Comparison of ENCODE assay signal across 2 cellular contexts in the genomic region with DNA sequence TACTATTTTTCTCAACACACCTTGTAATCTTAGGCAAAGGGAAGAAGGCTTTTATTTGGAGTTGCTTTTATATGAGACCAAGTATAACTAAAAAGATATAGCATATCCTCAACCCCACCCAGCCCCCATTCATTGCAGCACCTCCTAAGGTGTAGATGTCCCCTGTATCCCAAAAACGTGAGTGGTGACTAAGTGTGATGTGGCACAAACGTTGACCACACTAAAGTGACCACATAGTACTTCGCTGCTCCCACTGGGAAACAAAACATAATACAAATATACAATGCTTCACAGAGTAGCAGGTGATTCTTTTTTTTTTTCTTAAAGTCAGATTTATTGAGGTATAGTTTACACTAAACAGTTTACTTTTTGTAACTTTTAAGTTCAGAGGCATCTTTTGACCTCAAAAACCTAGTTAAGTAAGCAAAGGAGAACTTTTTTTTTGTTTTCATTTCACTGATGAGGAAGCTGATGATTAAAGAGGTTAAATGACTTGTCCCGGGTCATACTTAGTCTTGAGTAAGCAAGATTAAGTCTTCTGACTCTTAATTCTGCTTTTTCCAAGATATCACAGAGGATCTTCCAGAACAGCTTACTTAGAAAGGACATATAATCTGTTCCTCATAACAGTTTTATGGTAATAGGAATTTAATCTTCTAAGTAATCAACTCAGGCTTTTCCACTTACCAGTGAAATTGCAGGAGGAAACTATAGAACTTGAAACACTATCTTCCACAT.
A peak's percentile ranks its signal among the peaks of the same experiment; 100 is the strongest.
TF ChIP-seq lines count a peak whose summit lies in the region.

No MANE protein-coding gene starts in this region.

TF ChIP-seq in K562, 482 proteins besides CTCF, POLR2A, EP300 and RAD21:
- no peak for TF ChIP-seq KAT7 (CRISPR knock-in tag; IDR thresholded peaks at IDR 0.05; ENCODE audit: borderline replicate concordance)
- peak; percentile 74 for TF ChIP-seq FOSL1 (tag; conservative IDR thresholded peaks at IDR 0.05)
- TF ChIP-seq DACH1 (IDR thresholded peaks at IDR 0.05; ENCODE audit: partially characterized antibody) = no peak
- peak; percentile 55 for TF ChIP-seq BHLHE40 (IDR thresholded peaks at IDR 0.05; ENCODE audit: low read length)
- TF ChIP-seq, protein P1, sequence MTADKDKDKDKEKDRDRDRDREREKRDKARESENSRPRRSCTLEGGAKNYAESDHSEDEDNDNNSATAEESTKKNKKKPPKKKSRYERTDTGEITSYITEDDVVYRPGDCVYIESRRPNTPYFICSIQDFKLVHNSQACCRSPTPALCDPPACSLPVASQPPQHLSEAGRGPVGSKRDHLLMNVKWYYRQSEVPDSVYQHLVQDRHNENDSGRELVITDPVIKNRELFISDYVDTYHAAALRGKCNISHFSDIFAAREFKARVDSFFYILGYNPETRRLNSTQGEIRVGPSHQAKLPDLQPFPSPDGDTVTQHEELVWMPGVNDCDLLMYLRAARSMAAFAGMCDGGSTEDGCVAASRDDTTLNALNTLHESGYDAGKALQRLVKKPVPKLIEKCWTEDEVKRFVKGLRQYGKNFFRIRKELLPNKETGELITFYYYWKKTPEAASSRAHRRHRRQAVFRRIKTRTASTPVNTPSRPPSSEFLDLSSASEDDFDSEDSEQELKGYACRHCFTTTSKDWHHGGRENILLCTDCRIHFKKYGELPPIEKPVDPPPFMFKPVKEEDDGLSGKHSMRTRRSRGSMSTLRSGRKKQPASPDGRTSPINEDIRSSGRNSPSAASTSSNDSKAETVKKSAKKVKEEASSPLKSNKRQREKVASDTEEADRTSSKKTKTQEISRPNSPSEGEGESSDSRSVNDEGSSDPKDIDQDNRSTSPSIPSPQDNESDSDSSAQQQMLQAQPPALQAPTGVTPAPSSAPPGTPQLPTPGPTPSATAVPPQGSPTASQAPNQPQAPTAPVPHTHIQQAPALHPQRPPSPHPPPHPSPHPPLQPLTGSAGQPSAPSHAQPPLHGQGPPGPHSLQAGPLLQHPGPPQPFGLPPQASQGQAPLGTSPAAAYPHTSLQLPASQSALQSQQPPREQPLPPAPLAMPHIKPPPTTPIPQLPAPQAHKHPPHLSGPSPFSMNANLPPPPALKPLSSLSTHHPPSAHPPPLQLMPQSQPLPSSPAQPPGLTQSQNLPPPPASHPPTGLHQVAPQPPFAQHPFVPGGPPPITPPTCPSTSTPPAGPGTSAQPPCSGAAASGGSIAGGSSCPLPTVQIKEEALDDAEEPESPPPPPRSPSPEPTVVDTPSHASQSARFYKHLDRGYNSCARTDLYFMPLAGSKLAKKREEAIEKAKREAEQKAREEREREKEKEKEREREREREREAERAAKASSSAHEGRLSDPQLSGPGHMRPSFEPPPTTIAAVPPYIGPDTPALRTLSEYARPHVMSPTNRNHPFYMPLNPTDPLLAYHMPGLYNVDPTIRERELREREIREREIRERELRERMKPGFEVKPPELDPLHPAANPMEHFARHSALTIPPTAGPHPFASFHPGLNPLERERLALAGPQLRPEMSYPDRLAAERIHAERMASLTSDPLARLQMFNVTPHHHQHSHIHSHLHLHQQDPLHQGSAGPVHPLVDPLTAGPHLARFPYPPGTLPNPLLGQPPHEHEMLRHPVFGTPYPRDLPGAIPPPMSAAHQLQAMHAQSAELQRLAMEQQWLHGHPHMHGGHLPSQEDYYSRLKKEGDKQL (CRISPR knock-in tag; IDR thresholded peaks at IDR 0.05; ENCODE audit: borderline replicate concordance) = no peak
- TF ChIP-seq CBFA2T2 (conservative IDR thresholded peaks at IDR 0.05) = no peak
- TF ChIP-seq ILK (tag; IDR thresholded peaks at IDR 0.05; ENCODE audit: borderline replicate concordance, low read depth) = no peak
- TF ChIP-seq, protein P2, sequence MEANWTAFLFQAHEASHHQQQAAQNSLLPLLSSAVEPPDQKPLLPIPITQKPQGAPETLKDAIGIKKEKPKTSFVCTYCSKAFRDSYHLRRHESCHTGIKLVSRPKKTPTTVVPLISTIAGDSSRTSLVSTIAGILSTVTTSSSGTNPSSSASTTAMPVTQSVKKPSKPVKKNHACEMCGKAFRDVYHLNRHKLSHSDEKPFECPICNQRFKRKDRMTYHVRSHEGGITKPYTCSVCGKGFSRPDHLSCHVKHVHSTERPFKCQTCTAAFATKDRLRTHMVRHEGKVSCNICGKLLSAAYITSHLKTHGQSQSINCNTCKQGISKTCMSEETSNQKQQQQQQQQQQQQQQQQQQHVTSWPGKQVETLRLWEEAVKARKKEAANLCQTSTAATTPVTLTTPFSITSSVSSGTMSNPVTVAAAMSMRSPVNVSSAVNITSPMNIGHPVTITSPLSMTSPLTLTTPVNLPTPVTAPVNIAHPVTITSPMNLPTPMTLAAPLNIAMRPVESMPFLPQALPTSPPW (CRISPR knock-in tag; IDR thresholded peaks at IDR 0.05) = no peak
- TF ChIP-seq, protein P3, sequence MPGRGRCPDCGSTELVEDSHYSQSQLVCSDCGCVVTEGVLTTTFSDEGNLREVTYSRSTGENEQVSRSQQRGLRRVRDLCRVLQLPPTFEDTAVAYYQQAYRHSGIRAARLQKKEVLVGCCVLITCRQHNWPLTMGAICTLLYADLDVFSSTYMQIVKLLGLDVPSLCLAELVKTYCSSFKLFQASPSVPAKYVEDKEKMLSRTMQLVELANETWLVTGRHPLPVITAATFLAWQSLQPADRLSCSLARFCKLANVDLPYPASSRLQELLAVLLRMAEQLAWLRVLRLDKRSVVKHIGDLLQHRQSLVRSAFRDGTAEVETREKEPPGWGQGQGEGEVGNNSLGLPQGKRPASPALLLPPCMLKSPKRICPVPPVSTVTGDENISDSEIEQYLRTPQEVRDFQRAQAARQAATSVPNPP (IDR thresholded peaks at IDR 0.05; ENCODE audit: borderline replicate concordance, insufficient read depth, insufficient read length) = no peak
- TF ChIP-seq POLR2AphosphoS2 (IDR thresholded peaks at IDR 0.05; ENCODE audit: low read length) = no peak

TF ChIP-seq in SK-N-SH treated with all-trans-retinoic acid at 6 μM for 48 hours, 23 proteins besides CTCF, POLR2A, EP300 and RAD21:
- TF ChIP-seq, protein P4, sequence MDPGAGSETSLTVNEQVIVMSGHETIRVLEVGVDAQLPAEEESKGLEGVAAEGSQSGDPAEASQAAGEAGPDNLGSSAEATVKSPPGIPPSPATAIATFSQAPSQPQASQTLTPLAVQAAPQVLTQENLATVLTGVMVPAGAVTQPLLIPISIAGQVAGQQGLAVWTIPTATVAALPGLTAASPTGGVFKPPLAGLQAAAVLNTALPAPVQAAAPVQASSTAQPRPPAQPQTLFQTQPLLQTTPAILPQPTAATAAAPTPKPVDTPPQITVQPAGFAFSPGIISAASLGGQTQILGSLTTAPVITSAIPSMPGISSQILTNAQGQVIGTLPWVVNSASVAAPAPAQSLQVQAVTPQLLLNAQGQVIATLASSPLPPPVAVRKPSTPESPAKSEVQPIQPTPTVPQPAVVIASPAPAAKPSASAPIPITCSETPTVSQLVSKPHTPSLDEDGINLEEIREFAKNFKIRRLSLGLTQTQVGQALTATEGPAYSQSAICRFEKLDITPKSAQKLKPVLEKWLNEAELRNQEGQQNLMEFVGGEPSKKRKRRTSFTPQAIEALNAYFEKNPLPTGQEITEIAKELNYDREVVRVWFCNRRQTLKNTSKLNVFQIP (CRISPR knock-in tag; IDR thresholded peaks at IDR 0.05; ENCODE audit: borderline replicate concordance, low read depth) = no peak
- TF ChIP-seq PPARA (CRISPR knock-in tag; IDR thresholded peaks at IDR 0.05; ENCODE audit: borderline replicate concordance) = no peak
- TF ChIP-seq ISL1 (CRISPR knock-in tag; IDR thresholded peaks at IDR 0.05) = no peak
- no peak for TF ChIP-seq ZFP30 (CRISPR knock-in tag; IDR thresholded peaks at IDR 0.05)
- TF ChIP-seq, protein P5, sequence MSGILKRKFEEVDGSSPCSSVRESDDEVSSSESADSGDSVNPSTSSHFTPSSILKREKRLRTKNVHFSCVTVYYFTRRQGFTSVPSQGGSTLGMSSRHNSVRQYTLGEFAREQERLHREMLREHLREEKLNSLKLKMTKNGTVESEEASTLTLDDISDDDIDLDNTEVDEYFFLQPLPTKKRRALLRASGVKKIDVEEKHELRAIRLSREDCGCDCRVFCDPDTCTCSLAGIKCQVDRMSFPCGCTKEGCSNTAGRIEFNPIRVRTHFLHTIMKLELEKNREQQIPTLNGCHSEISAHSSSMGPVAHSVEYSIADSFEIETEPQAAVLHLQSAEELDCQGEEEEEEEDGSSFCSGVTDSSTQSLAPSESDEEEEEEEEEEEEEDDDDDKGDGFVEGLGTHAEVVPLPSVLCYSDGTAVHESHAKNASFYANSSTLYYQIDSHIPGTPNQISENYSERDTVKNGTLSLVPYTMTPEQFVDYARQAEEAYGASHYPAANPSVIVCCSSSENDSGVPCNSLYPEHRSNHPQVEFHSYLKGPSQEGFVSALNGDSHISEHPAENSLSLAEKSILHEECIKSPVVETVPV (CRISPR knock-in tag; IDR thresholded peaks at IDR 0.05) = no peak
- TF ChIP-seq, protein P6, sequence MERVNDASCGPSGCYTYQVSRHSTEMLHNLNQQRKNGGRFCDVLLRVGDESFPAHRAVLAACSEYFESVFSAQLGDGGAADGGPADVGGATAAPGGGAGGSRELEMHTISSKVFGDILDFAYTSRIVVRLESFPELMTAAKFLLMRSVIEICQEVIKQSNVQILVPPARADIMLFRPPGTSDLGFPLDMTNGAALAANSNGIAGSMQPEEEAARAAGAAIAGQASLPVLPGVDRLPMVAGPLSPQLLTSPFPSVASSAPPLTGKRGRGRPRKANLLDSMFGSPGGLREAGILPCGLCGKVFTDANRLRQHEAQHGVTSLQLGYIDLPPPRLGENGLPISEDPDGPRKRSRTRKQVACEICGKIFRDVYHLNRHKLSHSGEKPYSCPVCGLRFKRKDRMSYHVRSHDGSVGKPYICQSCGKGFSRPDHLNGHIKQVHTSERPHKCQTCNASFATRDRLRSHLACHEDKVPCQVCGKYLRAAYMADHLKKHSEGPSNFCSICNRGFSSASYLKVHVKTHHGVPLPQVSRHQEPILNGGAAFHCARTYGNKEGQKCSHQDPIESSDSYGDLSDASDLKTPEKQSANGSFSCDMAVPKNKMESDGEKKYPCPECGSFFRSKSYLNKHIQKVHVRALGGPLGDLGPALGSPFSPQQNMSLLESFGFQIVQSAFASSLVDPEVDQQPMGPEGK (CRISPR knock-in tag; IDR thresholded peaks at IDR 0.05; ENCODE audit: borderline replicate concordance) = no peak
- TF ChIP-seq SNAI2 (CRISPR knock-in tag; IDR thresholded peaks at IDR 0.05) = no peak
- TF ChIP-seq ZC3H10 (CRISPR knock-in tag; IDR thresholded peaks at IDR 0.05) = no peak
- TF ChIP-seq, protein P7, sequence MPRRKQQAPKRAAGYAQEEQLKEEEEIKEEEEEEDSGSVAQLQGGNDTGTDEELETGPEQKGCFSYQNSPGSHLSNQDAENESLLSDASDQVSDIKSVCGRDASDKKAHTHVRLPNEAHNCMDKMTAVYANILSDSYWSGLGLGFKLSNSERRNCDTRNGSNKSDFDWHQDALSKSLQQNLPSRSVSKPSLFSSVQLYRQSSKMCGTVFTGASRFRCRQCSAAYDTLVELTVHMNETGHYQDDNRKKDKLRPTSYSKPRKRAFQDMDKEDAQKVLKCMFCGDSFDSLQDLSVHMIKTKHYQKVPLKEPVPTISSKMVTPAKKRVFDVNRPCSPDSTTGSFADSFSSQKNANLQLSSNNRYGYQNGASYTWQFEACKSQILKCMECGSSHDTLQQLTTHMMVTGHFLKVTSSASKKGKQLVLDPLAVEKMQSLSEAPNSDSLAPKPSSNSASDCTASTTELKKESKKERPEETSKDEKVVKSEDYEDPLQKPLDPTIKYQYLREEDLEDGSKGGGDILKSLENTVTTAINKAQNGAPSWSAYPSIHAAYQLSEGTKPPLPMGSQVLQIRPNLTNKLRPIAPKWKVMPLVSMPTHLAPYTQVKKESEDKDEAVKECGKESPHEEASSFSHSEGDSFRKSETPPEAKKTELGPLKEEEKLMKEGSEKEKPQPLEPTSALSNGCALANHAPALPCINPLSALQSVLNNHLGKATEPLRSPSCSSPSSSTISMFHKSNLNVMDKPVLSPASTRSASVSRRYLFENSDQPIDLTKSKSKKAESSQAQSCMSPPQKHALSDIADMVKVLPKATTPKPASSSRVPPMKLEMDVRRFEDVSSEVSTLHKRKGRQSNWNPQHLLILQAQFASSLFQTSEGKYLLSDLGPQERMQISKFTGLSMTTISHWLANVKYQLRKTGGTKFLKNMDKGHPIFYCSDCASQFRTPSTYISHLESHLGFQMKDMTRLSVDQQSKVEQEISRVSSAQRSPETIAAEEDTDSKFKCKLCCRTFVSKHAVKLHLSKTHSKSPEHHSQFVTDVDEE (CRISPR knock-in tag; IDR thresholded peaks at IDR 0.05) = no peak
- no peak for TF ChIP-seq ZNF8 (CRISPR knock-in tag; IDR thresholded peaks at IDR 0.05)
- no peak for TF ChIP-seq BACH2 (CRISPR knock-in tag; IDR thresholded peaks at IDR 0.05; ENCODE audit: borderline replicate concordance)
- no peak for TF ChIP-seq ZNF70 (CRISPR knock-in tag; IDR thresholded peaks at IDR 0.05)
- TF ChIP-seq CSDC2 (CRISPR knock-in tag; IDR thresholded peaks at IDR 0.05) = no peak
- no peak for TF ChIP-seq RARB (CRISPR knock-in tag; IDR thresholded peaks at IDR 0.05)
- TF ChIP-seq, protein P8, sequence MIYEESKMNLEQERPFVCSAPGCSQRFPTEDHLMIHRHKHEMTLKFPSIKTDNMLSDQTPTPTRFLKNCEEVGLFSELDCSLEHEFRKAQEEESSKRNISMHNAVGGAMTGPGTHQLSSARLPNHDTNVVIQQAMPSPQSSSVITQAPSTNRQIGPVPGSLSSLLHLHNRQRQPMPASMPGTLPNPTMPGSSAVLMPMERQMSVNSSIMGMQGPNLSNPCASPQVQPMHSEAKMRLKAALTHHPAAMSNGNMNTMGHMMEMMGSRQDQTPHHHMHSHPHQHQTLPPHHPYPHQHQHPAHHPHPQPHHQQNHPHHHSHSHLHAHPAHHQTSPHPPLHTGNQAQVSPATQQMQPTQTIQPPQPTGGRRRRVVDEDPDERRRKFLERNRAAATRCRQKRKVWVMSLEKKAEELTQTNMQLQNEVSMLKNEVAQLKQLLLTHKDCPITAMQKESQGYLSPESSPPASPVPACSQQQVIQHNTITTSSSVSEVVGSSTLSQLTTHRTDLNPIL (CRISPR knock-in tag; IDR thresholded peaks at IDR 0.05; ENCODE audit: low read depth) = no peak
- TF ChIP-seq ARNTL (CRISPR knock-in tag; IDR thresholded peaks at IDR 0.05; ENCODE audit: borderline replicate concordance, low read depth) = no peak
- no peak for TF ChIP-seq ESRRG (CRISPR knock-in tag; IDR thresholded peaks at IDR 0.05)
- TF ChIP-seq GLIS3 (CRISPR knock-in tag; IDR thresholded peaks at IDR 0.05) = no peak
